ENCODE assay signal across 1 cellular context in genomic region chrX:126509917-126510316, GRCh38.
TF ChIP-seq lines count a peak whose summit lies in the region.

No MANE protein-coding gene starts in this region.

TF ChIP-seq in WTC11, 78 proteins besides CTCF, POLR2A, EP300 and RAD21 (continued from another document):
- TF ChIP-seq ERG (CRISPR knock-in tag; IDR thresholded peaks at IDR 0.05) (no peak), ZSCAN18 (CRISPR knock-in tag; IDR thresholded peaks at IDR 0.05) (no peak), RELA (CRISPR knock-in tag; IDR thresholded peaks at IDR 0.05; ENCODE audit: borderline replicate concordance) (no peak), ZNF423 (CRISPR knock-in tag; IDR thresholded peaks at IDR 0.05) (no peak), FOXJ3 (CRISPR knock-in tag; IDR thresholded peaks at IDR 0.05; ENCODE audit: borderline replicate concordance) (no peak), HMGXB4 (CRISPR knock-in tag; IDR thresholded peaks at IDR 0.05) (no peak), HMGA2 (CRISPR knock-in tag; IDR thresholded peaks at IDR 0.05) (no peak), ZNF671 (CRISPR knock-in tag; IDR thresholded peaks at IDR 0.05) (no peak), ZNF396 (CRISPR knock-in tag; IDR thresholded peaks at IDR 0.05; ENCODE audit: borderline replicate concordance) (no peak), ZNF317 (CRISPR knock-in tag; IDR thresholded peaks at IDR 0.05; ENCODE audit: borderline replicate concordance, low read depth) (no peak), ETV6 (CRISPR knock-in tag; IDR thresholded peaks at IDR 0.05) (no peak), ZNF512 (CRISPR knock-in tag; IDR thresholded peaks at IDR 0.05; ENCODE audit: borderline replicate concordance) (no peak), JAZF1 (CRISPR knock-in tag; IDR thresholded peaks at IDR 0.05) (no peak), OVOL2 (CRISPR knock-in tag; IDR thresholded peaks at IDR 0.05; ENCODE audit: borderline replicate concordance) (no peak), NFE2L1 (CRISPR knock-in tag; IDR thresholded peaks at IDR 0.05) (no peak)
